In genomic region chr3:123791898-123792297, GRCh38 we compare ENCODE assay signal across 15 cellular contexts.
DNase-seq lines count a peak whose midpoint lies in the region; ATAC-seq and TF ChIP-seq lines count a peak whose summit lies in the region.
"Had no signal": no experiment of that assay in that cellular context is flagged by ENCODE, and none has a peak within 500 bp of the region (broad histone marks: within the 10 kb centered on the region; RNA-seq: fewer than 3 reads in every experiment).

No MANE protein-coding gene starts in this region.

- H3K4me3 ChIP-seq in fibroblast of mammary gland (ENCODE audit: control insufficient read depth, low read depth, low read length) (no peak overlapping the region), trophoblast cell (ENCODE audit: low read depth, low read length) (no peak overlapping the region)
- H3K4me3 ChIP-seq: GM12878, tibial nerve had no signal

- TF ChIP-seq CTCF in fibroblast of mammary gland (conservative IDR thresholded peaks at IDR 0.05; ENCODE audit: control insufficient read depth, insufficient read depth, low read depth, low read length): no peak

- DNase-seq in HS-5 (ENCODE audit: low read depth) (peak; percentile 35), RPMI7951 (ENCODE audit: low read depth) (peak; percentile 90), fibroblast of mammary gland (ENCODE audit: low read depth) (peak; percentile 59), trophoblast cell (peak in 1 of 2 donors; percentile 6), AG20443 (ENCODE audit: low spot score) (no peak)
- DNase-seq: activated CD4-positive, CD25-positive, alpha-beta regulatory T cell; CD4-positive, CD25-positive, alpha-beta regulatory T cell; naive thymus-derived CD4-positive, alpha-beta T cell; NCI-H345; stimulated activated CD4-positive, alpha-beta T cell treated with anti-CD3 and anti-CD28 coated beads, Interleukin-2, amount 100 ng/mL, for 24 hours had no signal

- peak overlapping the region; percentile 85 for H4K91ac ChIP-seq in trophoblast cell (ENCODE audit: low read depth, low read length)

- peaks cover 36 to 46% of the 10 kb centered on the region in 2 experiments for H3K4me1 ChIP-seq in trophoblast cell (ENCODE audit: control insufficient read depth in 1 of 2, insufficient read depth in 2 of 2, low read length in 2 of 2)
- H3K4me1 ChIP-seq: tibial nerve had no signal

- H3K27me3 ChIP-seq in trophoblast cell (ENCODE audit: insufficient read depth, low read length): no peaks in the 10 kb centered on the region
- H3K27me3 ChIP-seq: tibial nerve had no signal

- peak overlapping the region; percentile 25 for H2BK120ac ChIP-seq in trophoblast cell (ENCODE audit: insufficient read depth, low read length, poor library complexity)

- H4K12ac ChIP-seq in trophoblast cell (ENCODE audit: low read depth, low read length): no peak overlapping the region

- peak overlapping the region; percentile 7 for H2AK5ac ChIP-seq in trophoblast cell (ENCODE audit: low read length)

- WGBS in trophoblast cell (ENCODE audit: extremely low coverage, insufficient coverage, insufficient read length): no CpG with 5 or more reads among the region's 3 CpGs

- peak overlapping the region; percentile 8 for H3K4ac ChIP-seq in trophoblast cell (ENCODE audit: low read depth, low read length)

- peak overlapping the region; percentile 8 for H3K18ac ChIP-seq in trophoblast cell (ENCODE audit: low read length)

- H3K9ac ChIP-seq in trophoblast cell (ENCODE audit: low read length): no peak overlapping the region

- no peak overlapping the region for H3K23ac ChIP-seq in trophoblast cell (ENCODE audit: low read length)

- peak overlapping the region; percentile 78 for H2BK12ac ChIP-seq in trophoblast cell (ENCODE audit: low read length)

- H3K36me3 ChIP-seq in trophoblast cell (ENCODE audit: control insufficient read depth in 1 of 2, insufficient read depth in 2 of 2, low read length in 2 of 2): peaks cover 3% of the 10 kb centered on the region in 2 experiments
- H3K36me3 ChIP-seq: tibial nerve had no signal

- H2AFZ ChIP-seq in trophoblast cell (ENCODE audit: insufficient read depth, low read length, poor library complexity): no peak overlapping the region

- H3K79me1 ChIP-seq in trophoblast cell (ENCODE audit: low read length): peaks cover 51% of the 10 kb centered on the region

- ATAC-seq in HG02884 (IDR thresholded peaks at IDR 0.05; ENCODE audit: unreplicated experiment) (no peak), GM21360 (IDR thresholded peaks at IDR 0.05; ENCODE audit: unreplicated experiment) (no peak), GM19455 (IDR thresholded peaks at IDR 0.05; ENCODE audit: unreplicated experiment) (no peak)
- ATAC-seq: GM12878; naive thymus-derived CD4-positive, alpha-beta T cell had no signal

- H4K8ac ChIP-seq in trophoblast cell (ENCODE audit: low read depth, low read length): peak overlapping the region; percentile 5

- H2BK5ac ChIP-seq in trophoblast cell (ENCODE audit: low read depth, low read length, poor library complexity): peak overlapping the region; percentile 47

- peak overlapping the region; percentile 3 for H3K4me2 ChIP-seq in trophoblast cell (ENCODE audit: low read length)

- peak overlapping the region; percentile 42 for H3K14ac ChIP-seq in trophoblast cell (ENCODE audit: low read length)

- peak overlapping the region; percentile 94 for H3K27ac ChIP-seq in trophoblast cell (ENCODE audit: low read depth, low read length)
- H3K27ac ChIP-seq: tibial nerve had no signal

- H3K9me3 ChIP-seq in trophoblast cell (ENCODE audit: insufficient read depth, low read depth, low read length): no peaks in the 10 kb centered on the region
- H3K9me3 ChIP-seq: tibial nerve had no signal

- H3K79me2 ChIP-seq in trophoblast cell (ENCODE audit: control insufficient read depth, insufficient read depth, low read length, poor library complexity): peaks cover 5% of the 10 kb centered on the region
